16 cellular contexts compared by ENCODE assay signal in genomic region chr9:113417370-113417769, GRCh38. TPM values are rescaled to one million over a fixed set of nuclear protein-coding genes. Genes with fewer than 3 reads are reported as not detected.
DNase-seq lines count a peak whose midpoint lies in the region; FAIRE-seq and TF ChIP-seq lines count a peak whose summit lies in the region.
"Had no signal": no experiment of that assay in that cellular context is flagged by ENCODE, and none has a peak within 500 bp of the region (broad histone marks: within the 10 kb centered on the region; RNA-seq: fewer than 3 reads in every experiment).

No MANE protein-coding gene starts in this region.

- H3K4me3 ChIP-seq in OCI-LY7 (ENCODE audit: low read depth, low read length, poor library complexity, severe bottlenecking) = no peak overlapping the region
- no peak overlapping the region for H3K4me3 ChIP-seq in tibial nerve
- H3K4me3 ChIP-seq: BLaER1 had no signal

- TF ChIP-seq CTCF in HFFc6 (IDR thresholded peaks at IDR 0.05) (peak; percentile 26; the same call in 1 of the 2 replicates), OCI-LY7 (conservative IDR thresholded peaks at IDR 0.05; ENCODE audit: low read length) (peak; percentile 48), tibial nerve (IDR thresholded peaks at IDR 0.05) (no peak)

- no peak overlapping the region for H3K27ac Mint-ChIP-seq in HFFc6

- POLR2A ChIA-PET in OCI-LY7 (lab: Charles Lee) = interaction anchor here (1.4 to 1.9 kb wide), 2 partner anchors 14 to 58 kb away, joined by 4 to 6 read pairs; no protein-coding TSS in a partner anchor

- H3K79me2 ChIP-seq in OCI-LY7 (ENCODE audit: insufficient read depth, low read depth, low read length) = no peaks in the 10 kb centered on the region

- BruUV-seq in OCI-LY7 (replicated peaks; lab: Mats Ljungman, UMichigan) = no TSS peak

- H3K9me2 ChIP-seq in OCI-LY7 (ENCODE audit: insufficient read depth, low read length) = no peaks in the 10 kb centered on the region

- no peaks in the 10 kb centered on the region for H3K27me3 ChIP-seq in tibial nerve
- H3K27me3 ChIP-seq: BLaER1 had no signal

- H3K9me3 ChIP-seq in OCI-LY7 (ENCODE audit: low read length) = no peaks in the 10 kb centered on the region
- H3K9me3 ChIP-seq in tibial nerve = no peaks in the 10 kb centered on the region
- H3K9me3 ChIP-seq: BLaER1 had no signal

- H3K4me3 Mint-ChIP-seq in HFFc6 = no peak overlapping the region

- H3K27ac ChIP-seq in OCI-LY7 (ENCODE audit: low read depth, low read length, poor library complexity, severe bottlenecking) (peak overlapping the region; percentile 90), tibial nerve (no peak overlapping the region)
- H3K27ac ChIP-seq: BLaER1, HL-60 had no signal

- WGBS in tibial nerve, 2 donors = 72 to 73% methylated on average over 4 of the region's 4 CpGs

- H3K9me3 Mint-ChIP-seq in HFFc6 = no peaks in the 10 kb centered on the region

- no peaks in the 10 kb centered on the region for H4K20me1 ChIP-seq in OCI-LY7 (ENCODE audit: insufficient read depth, low read length)
- H4K20me1 ChIP-seq: BLaER1 had no signal

- H3K4me1 Mint-ChIP-seq in HFFc6 (ENCODE audit: low read depth) = no peaks in the 10 kb centered on the region

- intact Hi-C loops in OCI-LY7 (cut with micrococcal nuclease; ENCODE audit: unreplicated experiment) = loop anchor here (10.0 kb wide), 1 partner anchor 957 kb away; no protein-coding TSS in a partner anchor

- peaks cover 5% of the 10 kb centered on the region for H3K27me3 Mint-ChIP-seq in HFFc6 (ENCODE audit: insufficient read depth)

- TF ChIP-seq POLR2A in GM12891 (IDR thresholded peaks at IDR 0.05; ENCODE audit: low read depth, low read length) = no peak
- no peak for TF ChIP-seq POLR2A in tibial nerve (IDR thresholded peaks at IDR 0.05)

- H3K4me2 ChIP-seq in OCI-LY7 (ENCODE audit: low read length) = peak overlapping the region; percentile 68

- H3K4me1 ChIP-seq in OCI-LY7 (ENCODE audit: insufficient read depth, low read length, poor library complexity, severe bottlenecking) = peaks cover 36% of the 10 kb centered on the region
- H3K4me1 ChIP-seq in tibial nerve = no peaks in the 10 kb centered on the region

- DNase-seq in GM12891 (ENCODE audit: insufficient read length, low spot score) (no peak), HFFc6 (no peak), OCI-LY7 (ENCODE audit: low spot score) (peak; percentile 23), islet precursor cell (peak; percentile 34), activated T-cell treated with anti-CD3 and anti-CD28 coated beads for 4 hours (no peak), tibial nerve (ENCODE audit: low spot score in 2 of 2) (no peak), foreskin melanocyte (no peak)
- DNase-seq: KBM-7, NCI-H1417, NCI-H2081, NCI-H226, NCI-H526, Right ventricle myocardium superior, T-helper 2 cell had no signal

- peak; percentile 80 for FAIRE-seq in GM12891 (lab: Jason Lieb, UNC)

- H3K36me3 Mint-ChIP-seq in HFFc6 (ENCODE audit: low read depth) = no peaks in the 10 kb centered on the region

- H3K36me3 ChIP-seq in OCI-LY7 (ENCODE audit: insufficient read depth, low read length) (no peaks in the 10 kb centered on the region), tibial nerve (no peaks in the 10 kb centered on the region)
- H3K36me3 ChIP-seq: BLaER1 had no signal

- peak overlapping the region; percentile 88; the same call in 1 of the 2 replicates for H2AFZ ChIP-seq in OCI-LY7 (ENCODE audit: low read length)

- no peak for TF ChIP-seq EP300 in tibial nerve (IDR thresholded peaks at IDR 0.05)

- CTCF ChIA-PET in OCI-LY7 (lab: Charles Lee; ENCODE audit: unreplicated experiment) = interaction anchor here (0.5 kb wide), 1 partner anchor 16 kb away, joined by 3 read pairs; the partner anchor contains the start of gene ALAD

TF ChIP-seq in GM12891, 5 proteins besides CTCF, POLR2A, EP300 and RAD21:
- TF ChIP-seq PAX5 (IDR thresholded peaks at IDR 0.05; ENCODE audit: insufficient read depth, low read length, severe bottlenecking) (no peak), TAF1 (IDR thresholded peaks at IDR 0.05; ENCODE audit: low read depth, low read length) (no peak)

RNA-seq across cellular contexts. Expression of gene C9orf43, which starts 6.8 kb away (rescaled TPM):
- 0.58 TPM for polyA plus RNA-seq in GM12891 (2012; ENCODE audit: low read depth, missing spikeins)
- total RNA-seq in HFFc6 (2021; fragmentation: NEBNext Ultra II Directional; extraction: Animal tissue kit (Norgen Biotek cat#: 25700)) = under 1 TPM; 0.27 to 0.73 (median 0.38) TPM
- total RNA-seq in OCI-LY7 (2014; rRNA removed; shearing (Covaris generic)) = 1.8 and 3.0 TPM in 2 replicates
- total RNA-seq in OCI-LY7 (2022) (1.8 and 2.9 TPM in 2 replicates), tibial nerve (1 to 10 TPM in 1 of 4 donors, under 1 TPM in 1, not detected in 2; 0.59 to 1.3 TPM)

RNA-seq across cellular contexts. Expression of gene POLE3, which starts 6.9 kb away (rescaled TPM):
- 48.7 TPM for polyA plus RNA-seq in GM12891 (2012; ENCODE audit: low read depth, missing spikeins)
- 10 to 100 TPM; 33.7 to 43.9 (median 37.9) TPM for total RNA-seq in HFFc6 (2021; fragmentation: NEBNext Ultra II Directional; extraction: Animal tissue kit (Norgen Biotek cat#: 25700))
- total RNA-seq in OCI-LY7 (2014; rRNA removed; shearing (Covaris generic)) = 108 and 132 TPM in 2 replicates
- total RNA-seq in OCI-LY7 (2022) = 118 and 130 TPM in 2 replicates
- 10 to 100 TPM; 22.2 to 28.4 (median 26.0) TPM for total RNA-seq in tibial nerve

RNA-seq across cellular contexts. Expression of gene ALAD, which starts 16.3 kb away (rescaled TPM):
- polyA plus RNA-seq in GM12891 (2012; ENCODE audit: low read depth, missing spikeins) = 15.0 TPM
- 10 to 100 TPM; 27.8 to 31.0 (median 30.3) TPM for total RNA-seq in HFFc6 (2021; fragmentation: NEBNext Ultra II Directional; extraction: Animal tissue kit (Norgen Biotek cat#: 25700))
- total RNA-seq in OCI-LY7 (2014; rRNA removed; shearing (Covaris generic)) = 14.3 and 19.8 TPM in 2 replicates
- total RNA-seq in OCI-LY7 (2022) = 26.3 and 26.6 TPM in 2 replicates
- total RNA-seq in tibial nerve = 10 to 100 TPM; 36.3 to 80.4 (median 46.8) TPM

RNA-seq across cellular contexts. Expression of gene HDHD3, which starts 40.6 kb away (rescaled TPM):
- polyA plus RNA-seq in GM12891 (2012; ENCODE audit: low read depth, missing spikeins) = 11.4 TPM
- total RNA-seq in HFFc6 (2021; fragmentation: NEBNext Ultra II Directional; extraction: Animal tissue kit (Norgen Biotek cat#: 25700)) = 1 to 10 TPM; 3.3 to 4.8 (median 3.8) TPM
- 11.9 and 18.1 TPM in 2 replicates for total RNA-seq in OCI-LY7 (2014; rRNA removed; shearing (Covaris generic))
- total RNA-seq in OCI-LY7 (2022) (16.0 and 16.7 TPM in 2 replicates), tibial nerve (10 to 100 TPM; 19.7 to 53.5 (median 25.7) TPM)

RNA-seq across cellular contexts. Expression of gene RGS3, which starts 46.2 kb away (rescaled TPM):
- polyA plus RNA-seq in GM12891 (2012; ENCODE audit: low read depth, missing spikeins) = 37.2 TPM
- total RNA-seq in HFFc6 (2021; fragmentation: NEBNext Ultra II Directional; extraction: Animal tissue kit (Norgen Biotek cat#: 25700)) = 10 to 100 TPM; 49.7 to 57.0 (median 52.5) TPM
- total RNA-seq in OCI-LY7 (2014; rRNA removed; shearing (Covaris generic)) = 11.7 and 22.8 TPM in 2 replicates
- total RNA-seq in OCI-LY7 (2022) (22.5 and 32.9 TPM in 2 replicates), tibial nerve (10 to 100 TPM; 18.0 to 45.9 (median 35.2) TPM)

Comparison
In these comparisons a context has a peak if more than half of its experiments do, and no peak if none do; other contexts are left out.
1. DNase-seq: peak in OCI-LY7 (single experiment) and islet precursor cell (single experiment); none in GM12891 (single experiment), HFFc6 (single experiment), activated T-cell treated with anti-CD3 and anti-CD28 coated beads for 4 hours (single experiment), tibial nerve (0 of 2) and foreskin melanocyte (single experiment).
2. CTCF ChIP-seq: peak in HFFc6 (single experiment) and OCI-LY7 (single experiment); none in tibial nerve (0 of 5).